ENCODE assay signal across 9 cellular contexts in the genomic region with DNA sequence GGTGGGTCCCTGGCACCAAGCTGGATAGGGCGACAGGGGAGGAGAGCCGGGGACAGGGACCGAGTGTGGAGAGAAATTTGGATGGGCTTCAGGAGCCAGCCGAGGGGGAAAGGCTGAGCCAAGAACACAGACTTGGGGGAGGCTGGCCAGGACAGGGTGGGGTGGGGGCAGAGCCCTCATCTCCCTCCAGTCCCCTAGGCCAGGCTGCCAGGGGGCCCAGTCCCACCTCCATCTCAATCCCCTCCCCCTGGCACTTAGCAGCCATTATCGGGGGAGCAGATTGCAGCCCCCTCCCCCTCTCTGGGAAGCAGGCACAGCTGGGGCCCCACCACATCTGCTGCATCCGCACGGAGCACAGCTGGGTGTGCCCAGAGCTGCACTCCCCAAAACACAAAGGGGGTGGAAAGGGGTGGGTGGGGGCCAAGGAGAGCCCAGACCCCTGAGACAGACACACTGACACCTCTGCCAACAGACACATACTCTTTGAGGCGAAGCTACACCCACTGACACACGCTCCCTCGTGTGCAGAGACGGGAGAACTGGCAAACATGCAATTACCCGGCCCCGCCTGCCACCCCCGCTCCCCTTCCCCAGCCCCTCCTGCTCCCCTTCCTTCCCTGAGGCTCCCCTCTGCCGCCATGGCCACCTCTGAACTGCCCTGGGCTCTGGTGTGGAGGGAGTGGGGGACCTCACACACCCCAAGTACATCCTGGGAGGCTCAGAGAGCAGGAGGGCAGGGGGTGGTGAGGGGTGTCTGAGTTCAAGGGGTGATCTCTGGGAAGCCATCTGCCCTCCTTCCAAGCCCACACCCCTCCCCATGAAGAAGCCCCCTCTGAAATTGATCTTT. TPM values are rescaled to one million over a fixed set of nuclear protein-coding genes. Genes with fewer than 3 reads are reported as not detected.
DNase-seq lines count a peak whose midpoint lies in the region; ATAC-seq and TF ChIP-seq lines count a peak whose summit lies in the region.
"Had no signal": no experiment of that assay in that cellular context is flagged by ENCODE, and none has a peak within 500 bp of the region (broad histone marks: within the 10 kb centered on the region; RNA-seq: fewer than 3 reads in every experiment).

No MANE protein-coding gene starts in this region.

- H3K27me3 ChIP-seq in Karpas-422 (ENCODE audit: low read length) = no peaks in the 10 kb centered on the region

- H3K4me2 ChIP-seq in Karpas-422 (ENCODE audit: low read depth, low read length, poor library complexity, severe bottlenecking) = no peak overlapping the region

- H3K4me1 Mint-ChIP-seq in brain = peaks cover 98% of the 10 kb centered on the region

- H3K79me2 ChIP-seq in Karpas-422 (ENCODE audit: low read length) = no peaks in the 10 kb centered on the region

- no peak overlapping the region for H2AFZ ChIP-seq in Karpas-422 (ENCODE audit: low read length)

- H4K20me1 ChIP-seq in Karpas-422 (ENCODE audit: insufficient read depth, low read depth, low read length) = 0 out of 2 replicates have a peak, but pooled peaks cover 4% of the 10 kb centered on the region

- H3K36me3 Mint-ChIP-seq in brain = no peaks in the 10 kb centered on the region

- no peak overlapping the region for H3K9ac ChIP-seq in Karpas-422 (ENCODE audit: low read length)

- H3K9me2 ChIP-seq in Karpas-422 (replicated peaks; ENCODE audit: insufficient read depth, low read length) = no peaks in the 10 kb centered on the region

- peak; percentile 26 for ATAC-seq in GM19035 (IDR thresholded peaks at IDR 0.05; ENCODE audit: unreplicated experiment)
- ATAC-seq in HG03025 (IDR thresholded peaks at IDR 0.05; ENCODE audit: low FRiP score, unreplicated experiment) = peak; percentile 11
- ATAC-seq in omental fat pad (ENCODE audit: low FRiP score) = peak; percentile 6

- no peaks in the 10 kb centered on the region for H3K9me3 ChIP-seq in Karpas-422 (ENCODE audit: low read length)

- no peaks in the 10 kb centered on the region for H3K36me3 ChIP-seq in Karpas-422 (ENCODE audit: insufficient read depth, low read length)

- H3K27ac Mint-ChIP-seq in brain = peak overlapping the region; percentile 88 to 97 (median 94)

- no peak overlapping the region for H3K4me3 ChIP-seq in Karpas-422 (ENCODE audit: low read length)

- H3K27ac ChIP-seq in Karpas-422 (ENCODE audit: low read length) = no peak overlapping the region

- DNase-seq in omental fat pad (ENCODE audit: low spot score) (no peak), superior temporal gyrus (ENCODE audit: extremely low spot score) (no peak), NCI-H187 treated with DMSO at 0.1 percent for 48 hours (lab: John Stamatoyannopoulos, UW) (no peak), T1000 (lab: John Stamatoyannopoulos, UW) (no peak), Karpas-422 (no peak)

- peaks cover 9% of the 10 kb centered on the region for H3K27me3 Mint-ChIP-seq in brain

- peak overlapping the region; percentile 63 to 81 (median 76) for H3K4me3 Mint-ChIP-seq in brain

- TF ChIP-seq CTCF in brain (conservative IDR thresholded peaks at IDR 0.05) (no peak), omental fat pad (IDR thresholded peaks at IDR 0.05) (no peak)

- no peaks in the 10 kb centered on the region for H3K9me3 Mint-ChIP-seq in brain

- peaks cover 29% of the 10 kb centered on the region for H3K4me1 ChIP-seq in Karpas-422 (ENCODE audit: low read length)

RNA-seq across cellular contexts. Expression of a gene that starts 5.1 kb away (rescaled TPM):
- polyA plus RNA-seq in brain (ENCODE audit: insufficient read depth, low read depth, low replicate concordance) = 1.2 TPM
- under 1 TPM in 2 of 4 donors, not detected in 2; 0.12 to 0.19 TPM for total RNA-seq in omental fat pad
- total RNA-seq in Karpas-422 (2014; rRNA removed; shearing (Covaris generic); ENCODE audit: low replicate concordance) = 0.32 TPM in 1 of 2 replicates, not detected in the other
- total RNA-seq: SK-MEL-5 had no signal

RNA-seq across cellular contexts. Expression of a gene that starts 10.5 kb away (rescaled TPM):
- 22.0 TPM for polyA plus RNA-seq in brain (ENCODE audit: insufficient read depth, low read depth, low replicate concordance)
- 10 to 100 TPM; 22.6 to 37.8 (median 29.4) TPM for total RNA-seq in omental fat pad
- total RNA-seq in Karpas-422 (2014; rRNA removed; shearing (Covaris generic); ENCODE audit: low replicate concordance) = 10.5 and 17.1 TPM in 2 replicates

RNA-seq across cellular contexts. Expression of a gene that starts 34.5 kb away (rescaled TPM):
- polyA plus RNA-seq in brain (ENCODE audit: insufficient read depth, low read depth, low replicate concordance) = 41.6 TPM
- 10 to 100 TPM; 32.6 to 70.8 (median 45.5) TPM for total RNA-seq in omental fat pad
- 25.5 and 44.5 TPM in 2 replicates for total RNA-seq in Karpas-422 (2014; rRNA removed; shearing (Covaris generic); ENCODE audit: low replicate concordance)

RNA-seq across cellular contexts. Expression of a gene that starts 34.7 kb away (rescaled TPM):
- polyA plus RNA-seq in brain (ENCODE audit: insufficient read depth, low read depth, low replicate concordance) = 23.1 TPM
- total RNA-seq in omental fat pad = 1 to 10 TPM; 1.9 to 6.2 (median 2.9) TPM
- 2.7 and 3.2 TPM in 2 replicates for total RNA-seq in Karpas-422 (2014; rRNA removed; shearing (Covaris generic); ENCODE audit: low replicate concordance)
